ENCODE assay signal across 10 cellular contexts in genomic region chr5:103208460-103208859, GRCh38.
"Had no signal": no experiment of that assay in that cellular context is flagged by ENCODE, and none has a peak within 500 bp of the region (broad histone marks: within the 10 kb centered on the region; RNA-seq: fewer than 3 reads in every experiment).

No MANE protein-coding gene starts in this region.

- H3K9me3 Mint-ChIP-seq: nephron had no signal

- H3K4me3 ChIP-seq: cardiac muscle cell, prostate gland had no signal

- H3K4me3 Mint-ChIP-seq: nephron had no signal

- DNase-seq: activated CD4-positive, alpha-beta T cell treated with anti-CD3 and anti-CD28 coated beads for 1 hour; activated CD4-positive, alpha-beta T cell treated with anti-CD3 and anti-CD28 coated beads, Interleukin-2, amount 50 U/mL, for 4 hours; activated gamma-delta T cell treated with Interleukin-2 at 50 U/mL for 16 hours; activated T-cell treated with anti-CD3 and anti-CD28 coated beads, Interleukin-2, amount 50 U/mL, for 48 hours; foreskin melanocyte; stimulated activated CD4-positive, alpha-beta T cell treated with anti-CD3 and anti-CD28 coated beads, Interleukin-1b, Interleukin-23, amount 100 ng/mL, for 48 hours; trophoblast cell had no signal

- H3K9me3 ChIP-seq: prostate gland had no signal

- H3K27me3 ChIP-seq: cardiac muscle cell had no signal

- H3K27ac ChIP-seq: cardiac muscle cell, prostate gland had no signal

- H3K4me1 ChIP-seq: prostate gland had no signal
